30 cellular contexts compared by ENCODE assay signal in the genomic region with DNA sequence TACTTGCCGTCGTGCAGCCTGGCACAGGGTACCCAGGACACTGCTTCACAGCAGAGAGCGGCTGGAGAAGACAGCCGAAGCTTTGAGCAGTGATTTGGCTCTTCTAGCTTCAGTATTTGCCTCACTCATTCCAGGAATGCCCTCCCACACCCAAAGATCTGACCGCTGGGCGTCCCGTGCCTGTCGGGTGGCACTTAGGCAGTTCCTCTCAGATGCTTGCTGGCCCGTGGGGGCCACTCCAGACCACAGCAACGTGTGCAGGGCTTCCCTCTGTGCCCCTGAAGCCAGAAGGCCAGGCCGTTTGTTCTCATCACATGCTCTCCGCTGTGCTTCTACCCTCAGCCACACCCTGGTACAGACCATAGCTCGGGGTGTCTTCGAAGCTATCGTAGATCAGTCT.
"Had no signal": no experiment of that assay in that cellular context is flagged by ENCODE, and none has a peak within 500 bp of the region (broad histone marks: within the 10 kb centered on the region; RNA-seq: fewer than 3 reads in every experiment).

No MANE protein-coding gene starts in this region.

- H3K27ac Mint-ChIP-seq: activated CD4-positive, alpha-beta T cell treated with anti-CD3 and anti-CD28 coated beads, Interleukin-2, amount 10 ng/mL, durations not matched to agents 24 days and 14 days; activated CD8-positive, alpha-beta T cell treated with anti-CD3 and anti-CD28 coated beads for 36 hours; activated naive CD4-positive, alpha-beta T cell treated with anti-CD3 and anti-CD28 coated beads for 36 hours; activated T-cell treated with anti-CD3 and anti-CD28 coated beads, Interleukin-2, amount 50 U/mL, for 72 hours; activated T-helper 17 cell treated with anti-CD3 and anti-CD28 coated beads, Interleukin-2, amount 50 U/mL, for 72 hours; brain; T-cell; T-helper 17 cell had no signal

- H3K9me3 ChIP-seq: adrenal gland, SK-N-SH had no signal

- DNase-seq: activated CD4-positive, alpha-beta T cell treated with anti-CD3 and anti-CD28 coated beads, Interleukin-2, amount 10 ng/mL, durations not matched to agents 24 days and 14 days; activated CD4-positive, alpha-beta T cell treated with anti-CD3 and anti-CD28 coated beads, Interleukin-2, amount 50 U/mL, for 4 hours; activated CD8-positive, alpha-beta T cell treated with anti-CD3 and anti-CD28 coated beads for 36 hours; activated gamma-delta T cell treated with Interleukin-2 at 50 U/mL for 16 hours; activated naive CD4-positive, alpha-beta T cell treated with anti-CD3 and anti-CD28 coated beads for 36 hours; activated T-cell treated with anti-CD3 and anti-CD28 coated beads, Interleukin-2, amount 50 U/mL, for 1 hour; activated T-cell treated with anti-CD3 and anti-CD28 coated beads, Interleukin-2, amount 50 U/mL, for 72 hours; adrenal gland; central memory CD4-positive, alpha-beta T cell; Karpas-422; KBM-7; NCI-H1105; NCI-H1436; NCI-H1694; NCI-H1930; NCI-H2081 treated with DMSO at 0.1 percent for 48 hours; NCI-H226; NCI-H446 treated with DMSO at 0.1 percent for 48 hours; NCI-H524; NCI-H69; SHP77; SJCRH30; SK-N-SH; T-cell; T-helper 17 cell; WERI-Rb-1 had no signal

- H3K4me1 Mint-ChIP-seq: activated T-helper 17 cell treated with anti-CD3 and anti-CD28 coated beads, Interleukin-2, amount 50 U/mL, for 72 hours; brain had no signal

- H3K4me3 Mint-ChIP-seq: activated CD4-positive, alpha-beta T cell treated with anti-CD3 and anti-CD28 coated beads, Interleukin-2, amount 10 ng/mL, durations not matched to agents 24 days and 14 days; activated CD8-positive, alpha-beta T cell treated with anti-CD3 and anti-CD28 coated beads for 36 hours; activated naive CD4-positive, alpha-beta T cell treated with anti-CD3 and anti-CD28 coated beads for 36 hours; activated T-cell treated with anti-CD3 and anti-CD28 coated beads, Interleukin-2, amount 50 U/mL, for 72 hours; activated T-helper 17 cell treated with anti-CD3 and anti-CD28 coated beads, Interleukin-2, amount 50 U/mL, for 72 hours; brain; T-cell; T-helper 17 cell had no signal

- H3K4me2 ChIP-seq: SK-N-SH had no signal

- H3K4me1 ChIP-seq: adrenal gland, SJCRH30 had no signal

- H3K27ac ChIP-seq: adrenal gland, SJCRH30, WERI-Rb-1 had no signal

- H3K27me3 Mint-ChIP-seq: activated CD4-positive, alpha-beta T cell treated with anti-CD3 and anti-CD28 coated beads, Interleukin-2, amount 10 ng/mL, durations not matched to agents 24 days and 14 days; activated CD8-positive, alpha-beta T cell treated with anti-CD3 and anti-CD28 coated beads for 36 hours; activated T-helper 17 cell treated with anti-CD3 and anti-CD28 coated beads, Interleukin-2, amount 50 U/mL, for 72 hours; brain; T-cell; T-helper 17 cell had no signal

- ATAC-seq: activated CD8-positive, alpha-beta T cell treated with anti-CD3 and anti-CD28 coated beads for 36 hours; activated naive CD4-positive, alpha-beta T cell treated with anti-CD3 and anti-CD28 coated beads, Interleukin-2, amount 50 U/mL, for 72 hours; activated T-cell treated with anti-CD3 and anti-CD28 coated beads, Interleukin-2, amount 50 U/mL, for 72 hours; activated T-helper 17 cell treated with anti-CD3 and anti-CD28 coated beads, Interleukin-2, amount 50 U/mL, for 72 hours; Panc1; T-cell; T-helper 17 cell had no signal

- H3K9me3 Mint-ChIP-seq: activated CD4-positive, alpha-beta T cell treated with anti-CD3 and anti-CD28 coated beads, Interleukin-2, amount 10 ng/mL, durations not matched to agents 24 days and 14 days; activated CD8-positive, alpha-beta T cell treated with anti-CD3 and anti-CD28 coated beads for 36 hours; activated naive CD4-positive, alpha-beta T cell treated with anti-CD3 and anti-CD28 coated beads for 36 hours; activated naive CD4-positive, alpha-beta T cell treated with anti-CD3 and anti-CD28 coated beads, Interleukin-2, amount 50 U/mL, for 72 hours; activated T-cell treated with anti-CD3 and anti-CD28 coated beads, Interleukin-2, amount 50 U/mL, for 72 hours; activated T-helper 17 cell treated with anti-CD3 and anti-CD28 coated beads, Interleukin-2, amount 50 U/mL, for 72 hours; brain; T-cell had no signal

- H3K27me3 ChIP-seq: adrenal gland, SJCRH30 had no signal

- H3K9ac ChIP-seq: SK-N-SH had no signal

- H3K4me3 ChIP-seq: adrenal gland, SJCRH30 had no signal
